ENCODE assay signal across 16 cellular contexts in genomic region chr6:28303570-28303969, GRCh38. TPM values are rescaled to one million over a fixed set of nuclear protein-coding genes. Genes with fewer than 3 reads are reported as not detected.
DNase-seq lines count a peak whose midpoint lies in the region; ATAC-seq and TF ChIP-seq lines count a peak whose summit lies in the region.
"Had no signal": no experiment of that assay in that cellular context is flagged by ENCODE, and none has a peak within 500 bp of the region (broad histone marks: within the 10 kb centered on the region; RNA-seq: fewer than 3 reads in every experiment).

No MANE protein-coding gene starts in this region.

- no peak overlapping the region for H3K4me3 ChIP-seq in suprapubic skin
- H3K4me3 ChIP-seq: K562 had no signal

- H3K9me3 Mint-ChIP-seq in activated naive CD4-positive, alpha-beta T cell treated with anti-CD3 and anti-CD28 coated beads for 36 hours, result peaks cover 3% of the 10 kb centered on the region
- H3K9me3 Mint-ChIP-seq in activated naive CD4-positive, alpha-beta T cell treated with anti-CD3 and anti-CD28 coated beads, Interleukin-2, amount 10 ng/mL, durations not matched to agents 7 days and 5 days, result no peaks in the 10 kb centered on the region

- H3K36me3 Mint-ChIP-seq in activated naive CD4-positive, alpha-beta T cell treated with anti-CD3 and anti-CD28 coated beads for 36 hours (ENCODE audit: low read depth), result no peaks in the 10 kb centered on the region
- H3K36me3 Mint-ChIP-seq in activated naive CD4-positive, alpha-beta T cell treated with anti-CD3 and anti-CD28 coated beads, Interleukin-2, amount 10 ng/mL, durations not matched to agents 7 days and 5 days, result no peaks in the 10 kb centered on the region

- peak overlapping the region; percentile 0 for H3K27ac Mint-ChIP-seq in activated naive CD4-positive, alpha-beta T cell treated with anti-CD3 and anti-CD28 coated beads for 36 hours
- no peak overlapping the region for H3K27ac Mint-ChIP-seq in activated naive CD4-positive, alpha-beta T cell treated with anti-CD3 and anti-CD28 coated beads, Interleukin-2, amount 10 ng/mL, durations not matched to agents 7 days and 5 days

- H3K9me3 ChIP-seq in suprapubic skin, result no peaks in the 10 kb centered on the region

- peaks cover 23% of the 10 kb centered on the region for H3K4me1 Mint-ChIP-seq in activated naive CD4-positive, alpha-beta T cell treated with anti-CD3 and anti-CD28 coated beads for 36 hours (ENCODE audit: low read depth)
- H3K4me1 Mint-ChIP-seq in activated naive CD4-positive, alpha-beta T cell treated with anti-CD3 and anti-CD28 coated beads, Interleukin-2, amount 10 ng/mL, durations not matched to agents 7 days and 5 days, result peaks cover 6% of the 10 kb centered on the region

- TF ChIP-seq CTCF in suprapubic skin (IDR thresholded peaks at IDR 0.05), result no peak

- no peaks in the 10 kb centered on the region for H3K4me1 ChIP-seq in suprapubic skin

- no peak for TF ChIP-seq EP300 in suprapubic skin (IDR thresholded peaks at IDR 0.05)

- TF ChIP-seq POLR2A in suprapubic skin (IDR thresholded peaks at IDR 0.05), result no peak

- no peak overlapping the region for H3K27ac ChIP-seq in suprapubic skin

- peaks cover 9% of the 10 kb centered on the region for H3K27me3 Mint-ChIP-seq in activated naive CD4-positive, alpha-beta T cell treated with anti-CD3 and anti-CD28 coated beads for 36 hours (ENCODE audit: low read depth)
- peaks cover 9% of the 10 kb centered on the region for H3K27me3 Mint-ChIP-seq in activated naive CD4-positive, alpha-beta T cell treated with anti-CD3 and anti-CD28 coated beads, Interleukin-2, amount 10 ng/mL, durations not matched to agents 7 days and 5 days

- ATAC-seq in GM21367 (IDR thresholded peaks at IDR 0.05; ENCODE audit: unreplicated experiment) (peak; percentile 75), HG03135 (IDR thresholded peaks at IDR 0.05; ENCODE audit: unreplicated experiment) (peak; percentile 96), GM18519 (IDR thresholded peaks at IDR 0.05; ENCODE audit: low FRiP score, unreplicated experiment) (no peak)
- peak; percentile 66 for ATAC-seq in stimulated activated naive CD8-positive, alpha-beta T cell treated with anti-CD3 and anti-CD28 coated beads, Interleukin-15, Interleukin-2, amounts not matched to agents 100 U/mL and 50 U/mL, for 24 hours
- ATAC-seq: HCT116, K562 had no signal

- H3K36me3 ChIP-seq in suprapubic skin, result peaks cover 5% of the 10 kb centered on the region

- H3K27me3 ChIP-seq in suprapubic skin, result no peaks in the 10 kb centered on the region

- H3K4me3 Mint-ChIP-seq in activated naive CD4-positive, alpha-beta T cell treated with anti-CD3 and anti-CD28 coated beads for 36 hours, result peak overlapping the region; percentile 15
- H3K4me3 Mint-ChIP-seq in activated naive CD4-positive, alpha-beta T cell treated with anti-CD3 and anti-CD28 coated beads, Interleukin-2, amount 10 ng/mL, durations not matched to agents 7 days and 5 days, result no peak overlapping the region

- CTCF ChIA-PET in activated naive CD4-positive, alpha-beta T cell treated with anti-CD3 and anti-CD28 coated beads for 36 hours (lab: Charles Lee), result no interaction called here
- CTCF ChIA-PET in activated naive CD4-positive, alpha-beta T cell treated with anti-CD3 and anti-CD28 coated beads, Interleukin-2, amount 10 ng/mL, durations not matched to agents 7 days and 5 days (lab: Charles Lee), result no interaction called here

- intact Hi-C loops in activated naive CD4-positive, alpha-beta T cell treated with anti-CD3 and anti-CD28 coated beads for 36 hours (cut with micrococcal nuclease), result loop anchor here (2.0 kb wide), 1 partner anchor 31 kb away; no protein-coding TSS in a partner anchor

- WGBS in suprapubic skin, result 88% methylated on average over 3 of the region's 3 CpGs

- DNase-seq in activated naive CD4-positive, alpha-beta T cell treated with anti-CD3 and anti-CD28 coated beads for 36 hours, result no peak
- DNase-seq in activated naive CD4-positive, alpha-beta T cell treated with anti-CD3 and anti-CD28 coated beads, Interleukin-2, amount 10 ng/mL, durations not matched to agents 7 days and 5 days, result no peak
- no peak for DNase-seq in stimulated activated naive CD8-positive, alpha-beta T cell treated with anti-CD3 and anti-CD28 coated beads, Interleukin-15, Interleukin-2, amounts not matched to agents 100 U/mL and 50 U/mL, for 24 hours
- DNase-seq in suprapubic skin (ENCODE audit: low spot score in 2 of 2) (no peak), cerebellum (ENCODE audit: low spot score) (no peak)
- DNase-seq: activated effector memory CD4-positive, alpha-beta T cell treated with anti-CD3 and anti-CD28 coated beads, Interleukin-2, amount 50 U/mL, for 16 hours; effector CD4-positive, alpha-beta T cell; EL; glutamatergic neuron; NCI-H2107 had no signal

RNA-seq across cellular contexts. Expression of gene PGBD1, which starts 22.2 kb away (rescaled TPM):
- total RNA-seq in activated naive CD4-positive, alpha-beta T cell treated with anti-CD3 and anti-CD28 coated beads for 36 hours, result under 1 TPM; 0.64 to 0.69 TPM
- total RNA-seq in suprapubic skin (1 to 10 TPM in 2 of 4 donors, under 1 TPM in 2; 0.64 to 2.3 (median 1.2) TPM), cerebellum (12.0 TPM)

RNA-seq across cellular contexts. Expression of gene ZSCAN31, which starts 32.4 kb away (rescaled TPM):
- under 1 TPM; 0.62 to 0.89 TPM for total RNA-seq in activated naive CD4-positive, alpha-beta T cell treated with anti-CD3 and anti-CD28 coated beads for 36 hours
- total RNA-seq in suprapubic skin (10 to 100 TPM in 3 of 4 donors, 1 to 10 TPM in 1; 2.8 to 11.3 (median 10.7) TPM), cerebellum (10.6 TPM)

RNA-seq across cellular contexts. Expression of gene ZSCAN26, which starts 36.6 kb away (rescaled TPM):
- 1 to 10 TPM; 2.7 to 3.8 TPM for total RNA-seq in activated naive CD4-positive, alpha-beta T cell treated with anti-CD3 and anti-CD28 coated beads for 36 hours
- total RNA-seq in suprapubic skin (10 to 100 TPM in 2 of 4 donors, 1 to 10 TPM in 2; 4.9 to 23.3 (median 11.4) TPM), cerebellum (35.5 TPM)

RNA-seq across cellular contexts. Expression of gene NKAPL, which starts 44.5 kb away (rescaled TPM):
- under 1 TPM in 1 of 2 experiments, not detected in 1; 0.12 TPM for total RNA-seq in activated naive CD4-positive, alpha-beta T cell treated with anti-CD3 and anti-CD28 coated beads for 36 hours
- total RNA-seq in suprapubic skin (under 1 TPM in 2 of 4 donors, not detected in 2; 0.47 to 0.78 TPM), cerebellum (2.5 TPM)
- total RNA-seq: K562, RPMI7951 had no signal

RNA-seq across cellular contexts. Expression of gene ZKSCAN3, which starts 46.2 kb away (rescaled TPM):
- total RNA-seq in activated naive CD4-positive, alpha-beta T cell treated with anti-CD3 and anti-CD28 coated beads for 36 hours, result 1 to 10 TPM; 1.3 TPM
- total RNA-seq in suprapubic skin, result 1 to 10 TPM; 3.1 to 6.0 (median 4.5) TPM
- 8.3 TPM for total RNA-seq in cerebellum
